In genomic region chr1:2076826-2077225, GRCh38 we compare ENCODE assay signal across 22 cellular contexts. TPM values are rescaled to one million over a fixed set of nuclear protein-coding genes. Genes with fewer than 3 reads are reported as not detected.
DNase-seq lines count a peak whose midpoint lies in the region; FAIRE-seq and TF ChIP-seq lines count a peak whose summit lies in the region.
"Had no signal": no experiment of that assay in that cellular context is flagged by ENCODE, and none has a peak within 500 bp of the region (broad histone marks: within the 10 kb centered on the region; RNA-seq: fewer than 3 reads in every experiment).

No MANE protein-coding gene starts in this region.

- no peak overlapping the region for H2AFZ ChIP-seq in astrocyte (ENCODE audit: low read depth, low read length)
- H2AFZ ChIP-seq: GM23248 had no signal

- no peaks in the 10 kb centered on the region for H3K79me2 ChIP-seq in astrocyte (ENCODE audit: insufficient read depth, low read length)

- H3K4me2 ChIP-seq in BLaER1 treated with 17β-estradiol and CSF1 and Interleukin-3, amounts not matched to agents 10 nM and 100 nM: peak overlapping the region; percentile 7 to 99 (median 95); a peak in 19 of 22 replicates
- no peak overlapping the region for H3K4me2 ChIP-seq in astrocyte (ENCODE audit: low read length)

- peaks cover 17 to 75% (median 48%) of the 10 kb centered on the region in 10 experiments for H3K4me1 ChIP-seq in BLaER1 treated with 17β-estradiol and CSF1 and Interleukin-3, amounts not matched to agents 10 nM and 100 nM
- no peaks in the 10 kb centered on the region for H3K4me1 ChIP-seq in astrocyte (ENCODE audit: insufficient read depth, low read length)
- H3K4me1 ChIP-seq: BE2C had no signal

- H3K9me3 Mint-ChIP-seq in astrocyte (ENCODE audit: unreplicated experiment) (peaks cover 13% of the 10 kb centered on the region), nephron (peaks cover 32% of the 10 kb centered on the region)

- H3K27me3 Mint-ChIP-seq in astrocyte (ENCODE audit: low read depth, unreplicated experiment): no peaks in the 10 kb centered on the region
- H3K27me3 Mint-ChIP-seq in nephron (ENCODE audit: low read depth): peaks cover 24% of the 10 kb centered on the region
- H3K27me3 Mint-ChIP-seq: CD4-positive, alpha-beta memory T cell had no signal

- FAIRE-seq in astrocyte (lab: Jason Lieb, UNC): no peak
- FAIRE-seq: A204.1, GM12892, GM18507, H54 had no signal

- H3K4me1 Mint-ChIP-seq in astrocyte (ENCODE audit: low read depth, unreplicated experiment) (no peaks in the 10 kb centered on the region), nephron (peaks cover 4% of the 10 kb centered on the region)
- H3K4me1 Mint-ChIP-seq: CD14-positive monocyte had no signal

- H3K4me3 ChIP-seq in BLaER1 treated with 17β-estradiol and CSF1 and Interleukin-3, amounts not matched to agents 10 nM and 100 nM: peak overlapping the region in 3 of 10 experiments; percentile 19 to 77 (median 72); a peak in 5 of 20 replicates
- H3K4me3 ChIP-seq in astrocyte (ENCODE audit: insufficient read depth, low read depth, low read length): no peak overlapping the region
- H3K4me3 ChIP-seq: GM23248 had no signal

- TF ChIP-seq CTCF in astrocyte (IDR thresholded peaks at IDR 0.05; ENCODE audit: insufficient read depth, low read depth, low read length): no peak
- TF ChIP-seq CTCF in nephron (IDR thresholded peaks at IDR 0.05; ENCODE audit: unreplicated experiment in 3 of 3): no peak

- no peak overlapping the region for H3K4me3 Mint-ChIP-seq in astrocyte (ENCODE audit: unreplicated experiment)
- H3K4me3 Mint-ChIP-seq in nephron: peak overlapping the region in 2 of 3 experiments; percentile 20 to 41
- H3K4me3 Mint-ChIP-seq: CD14-positive monocyte; CD4-positive, alpha-beta memory T cell had no signal

- H3K9me3 ChIP-seq in BLaER1 treated with 17β-estradiol and CSF1 and Interleukin-3, amounts not matched to agents 10 nM and 100 nM (replicated peaks in 1 of 11): peaks cover 31 to 47% (median 40%) of the 10 kb centered on the region in 11 experiments
- peaks cover 17% of the 10 kb centered on the region for H3K9me3 ChIP-seq in astrocyte (ENCODE audit: insufficient read depth, low read depth, low read length)

- DNase-seq in astrocyte (ENCODE audit: low read depth): no peak
- DNase-seq in stimulated activated CD8-positive, alpha-beta memory T cell treated with anti-CD3 and anti-CD28 coated beads, Interleukin-4, amount 100 ng/mL, for 48 hours: no peak
- DNase-seq in cerebellum (ENCODE audit: low spot score): no peak
- DNase-seq in NCI-H2227 (lab: John Stamatoyannopoulos, UW; ENCODE audit: unreplicated experiment): no peak
- DNase-seq: ACHN; BE2C; CD4-positive, alpha-beta memory T cell; DMS153; DMS79; GDM1; GM23248; HCEC 1CT had no signal

- peaks cover 0 to 23% (median 18%) of the 10 kb centered on the region in 11 experiments; a peak in 12 of 22 replicates for H3K36me3 ChIP-seq in BLaER1 treated with 17β-estradiol and CSF1 and Interleukin-3, amounts not matched to agents 10 nM and 100 nM
- H3K36me3 ChIP-seq in astrocyte (ENCODE audit: insufficient read depth, low read length): no peaks in the 10 kb centered on the region
- H3K36me3 ChIP-seq: BE2C had no signal

- H3K27ac Mint-ChIP-seq in astrocyte (ENCODE audit: unreplicated experiment) (peak overlapping the region; percentile 41), nephron (no peak overlapping the region)
- H3K27ac Mint-ChIP-seq: CD4-positive, alpha-beta memory T cell had no signal

- peak overlapping the region in 7 of 11 experiments; percentile 17 to 80 (median 78); a peak in 14 of 22 replicates for H3K27ac ChIP-seq in BLaER1 treated with 17β-estradiol and CSF1 and Interleukin-3, amounts not matched to agents 10 nM and 100 nM
- H3K27ac ChIP-seq in astrocyte (ENCODE audit: low read depth, low read length): no peak overlapping the region
- H3K27ac ChIP-seq: GM23248, HL-60 had no signal

- H3K27me3 ChIP-seq in BLaER1 treated with 17β-estradiol and CSF1 and Interleukin-3, amounts not matched to agents 10 nM and 100 nM: peaks cover 57 to 68% (median 61%) of the 10 kb centered on the region in 11 experiments
- H3K27me3 ChIP-seq in astrocyte (ENCODE audit: insufficient read depth, low read length): peaks cover 3% of the 10 kb centered on the region

- peak overlapping the region in 6 of 11 experiments; percentile 46 to 85 (median 80); a peak in 13 of 22 replicates for H3K9ac ChIP-seq in BLaER1 treated with 17β-estradiol and CSF1 and Interleukin-3, amounts not matched to agents 10 nM and 100 nM
- H3K9ac ChIP-seq in astrocyte (ENCODE audit: low read length): no peak overlapping the region
- H3K9ac ChIP-seq: GM23248 had no signal

- H4K20me1 ChIP-seq in BLaER1 treated with 17β-estradiol and CSF1 and Interleukin-3, amounts not matched to agents 10 nM and 100 nM: peaks cover 0 to 32% (median 0%) of the 10 kb centered on the region in 11 experiments; a peak in 7 of 22 replicates
- no peaks in the 10 kb centered on the region for H4K20me1 ChIP-seq in astrocyte (ENCODE audit: insufficient read depth, low read length)

- H3K36me3 Mint-ChIP-seq in astrocyte (ENCODE audit: low read depth, unreplicated experiment): peaks cover 42% of the 10 kb centered on the region
- H3K36me3 Mint-ChIP-seq in nephron (ENCODE audit: low read depth): peaks cover 39% of the 10 kb centered on the region
- H3K36me3 Mint-ChIP-seq: CD14-positive monocyte had no signal

RNA-seq across cellular contexts. Expression of gene PRKCZ, which starts 26.6 kb away (rescaled TPM):
- total RNA-seq in astrocyte (28.6 and 32.6 TPM in 2 replicates), cerebellum (30.8 TPM)
- total RNA-seq: HT1080 had no signal

RNA-seq across cellular contexts. Expression of gene GABRD, which starts 57.7 kb away (rescaled TPM):
- total RNA-seq in astrocyte (not detected in 2 replicates), cerebellum (2.9 TPM)
- total RNA-seq: CD4-positive, alpha-beta memory T cell; Daoy; GM23248; HT1080 had no signal
